ENCODE assay signal across 23 cellular contexts in genomic region chr1:19013826-19014548, GRCh38. TPM values are rescaled to one million over a fixed set of nuclear protein-coding genes. Genes with fewer than 3 reads are reported as not detected.
DNase-seq lines count a peak whose midpoint lies in the region; ATAC-seq, FAIRE-seq and TF ChIP-seq lines count a peak whose summit lies in the region.
"Had no signal": no experiment of that assay in that cellular context is flagged by ENCODE, and none has a peak within 500 bp of the region (broad histone marks: within the 10 kb centered on the region; RNA-seq: fewer than 3 reads in every experiment).

No MANE protein-coding gene starts in this region.

- 67 to 70% methylated on average over 2 to 16 of the region's 16 CpGs for WGBS in transverse colon (ENCODE audit: low coverage in 1 of 2), 2 donors

- no peak for TF ChIP-seq RAD21 in HCT116 (IDR thresholded peaks at IDR 0.05; ENCODE audit: low read depth)

- H4K20me1 ChIP-seq in HCT116 (ENCODE audit: insufficient read depth), result no peaks in the 10 kb centered on the region
- no peaks in the 10 kb centered on the region for H4K20me1 ChIP-seq in osteoblast (ENCODE audit: insufficient read depth, low read length)

- H3K9me3 ChIP-seq in HCT116 (ENCODE audit: control insufficient read depth in 1 of 2, insufficient read depth in 1 of 2, low read depth in 1 of 2, low read length in 2 of 2) (no peaks in the 10 kb centered on the region), transverse colon (no peaks in the 10 kb centered on the region), osteoblast (ENCODE audit: low read depth, low read length) (no peaks in the 10 kb centered on the region)
- H3K9me3 ChIP-seq: neutrophil, suprapubic skin had no signal

- RAD21 ChIA-PET in HCT116 (lab: Charles Lee; ENCODE audit: low non-redundant PET in 1 of 2, low total read pairs in 2 of 2, uncharacterized antibody in 2 of 2, unreplicated experiment in 2 of 2), result interaction anchor here in 1 of 2 experiments (0.6 kb wide), 1 partner anchor 87 kb away, joined by 9 read pairs; no protein-coding TSS in a partner anchor

- intact Hi-C loops in HCT116 (cut with micrococcal nuclease), result loop anchor here (5.0 kb wide), 1 partner anchor 112 kb away; the partner anchor contains the start of gene ALDH4A1
- intact Hi-C loops in transverse colon (cut with DNase I; ENCODE audit: low total_unique reads), result loop anchor here (2.0 kb wide), 1 partner anchor 41 kb away; no protein-coding TSS in a partner anchor

- no peak for DNase-seq in HCT116 (ENCODE audit: low read depth, low spot score)
- peak; percentile 87 for DNase-seq in RCC 7860 (ENCODE audit: low spot score)
- peak; percentile 92 for DNase-seq in left lobe of liver (ENCODE audit: low spot score)
- DNase-seq in transverse colon, result peak; percentile 58
- no peak for DNase-seq in NCI-H774 (lab: John Stamatoyannopoulos, UW)
- DNase-seq in osteoblast (ENCODE audit: insufficient read length, low spot score, missing footprints), result no peak
- DNase-seq: activated gamma-delta T cell; C1 segment of cervical spinal cord; DMS53; effector memory CD4-positive, alpha-beta T cell; HFFc6; hippocampal formation; kidney glomerular epithelial cell; MM.1S; NCI-H1694 treated with DMSO at 0.1 percent for 48 hours; NCI-H446; right cardiac atrium; SHP77; stimulated activated CD4-positive, alpha-beta T cell treated with anti-CD3 and anti-CD28 coated beads, Interleukin-2, amount 100 ng/mL, for 24 hours; T-helper 2 cell had no signal

- TF ChIP-seq EP300 in transverse colon (IDR thresholded peaks at IDR 0.05; ENCODE audit: low read depth), result no peak

- H3K9me2 ChIP-seq in HCT116 (ENCODE audit: insufficient read depth), result no peaks in the 10 kb centered on the region

- no peak for TF ChIP-seq CTCF in HCT116 (IDR thresholded peaks at IDR 0.05 in 2 of 3, conservative IDR thresholded peaks at IDR 0.05 in 1 of 3; ENCODE audit: borderline replicate concordance in 1 of 3, insufficient read depth in 1 of 3, low read depth in 2 of 3, low read length in 2 of 3)
- TF ChIP-seq CTCF in transverse colon (IDR thresholded peaks at IDR 0.05), result no peak
- TF ChIP-seq CTCF in osteoblast (IDR thresholded peaks at IDR 0.05; ENCODE audit: extremely low read depth, low read depth, low read length), result no peak

- CTCF ChIA-PET in HCT116 (lab: Charles Lee), result no interaction called here

- TF ChIP-seq POLR2A in HCT116 (IDR thresholded peaks at IDR 0.05; ENCODE audit: borderline replicate concordance, extremely low read depth, insufficient read depth, insufficient read length), result no peak
- no peak for TF ChIP-seq POLR2A in transverse colon (IDR thresholded peaks at IDR 0.05)

- POLR2A ChIA-PET in HCT116 (lab: Charles Lee), result no interaction called here

- no peak for ATAC-seq in HCT116
- ATAC-seq in left lobe of liver, result peak; percentile 67
- no peak for ATAC-seq in GM18502 (IDR thresholded peaks at IDR 0.05; ENCODE audit: poor library complexity, unreplicated experiment)
- ATAC-seq: right cardiac atrium had no signal

- in situ Hi-C loops in transverse colon (cut with MboI; ENCODE audit: low pct_ligation_motif_present in 1 of 4, low pct_unique_long_range_greater_than_20kb in 1 of 4, low sequenced_read_pairs in 3 of 4), result no loop called here

- no peak overlapping the region for H3K9ac ChIP-seq in HCT116 (ENCODE audit: low read length)

- H3K79me2 ChIP-seq in HCT116 (ENCODE audit: insufficient read depth, low read length) (no peaks in the 10 kb centered on the region), osteoblast (ENCODE audit: insufficient read depth, low read length) (no peaks in the 10 kb centered on the region)

- H3K4me3 ChIP-seq in HCT116 (replicated peaks in 1 of 2; ENCODE audit: low read depth in 1 of 2, low read length in 2 of 2) (no peak overlapping the region), transverse colon (no peak overlapping the region), osteoblast (ENCODE audit: insufficient read depth, low read length) (no peak overlapping the region)
- H3K4me3 ChIP-seq: suprapubic skin had no signal

- no TSS peak for BruUV-seq in HCT116 (replicated peaks; lab: Mats Ljungman, UMichigan)

- H3K27ac ChIP-seq in HCT116 (ENCODE audit: low read depth, low read length), result no peak overlapping the region
- peak overlapping the region in 3 of 4 donors; percentile 17 to 31 (median 17) for H3K27ac ChIP-seq in transverse colon
- H3K27ac ChIP-seq in osteoblast (ENCODE audit: low read depth, low read length), result no peak overlapping the region
- H3K27ac ChIP-seq: neutrophil, suprapubic skin had no signal

- peak overlapping the region; percentile 36 for H3K4me2 ChIP-seq in HCT116 (ENCODE audit: low read length)
- no peak overlapping the region for H3K4me2 ChIP-seq in osteoblast (ENCODE audit: insufficient read depth, low read length)

- H3K4me1 ChIP-seq in HCT116 (ENCODE audit: control insufficient read depth in 1 of 2, insufficient read depth in 2 of 2, low read length in 2 of 2) (peaks cover 32 to 59% of the 10 kb centered on the region in 2 experiments), transverse colon (peaks cover 8 to 43% (median 32%) of the 10 kb centered on the region in 4 donors), osteoblast (ENCODE audit: insufficient read depth, low read length) (peaks cover 31% of the 10 kb centered on the region)

- H2AFZ ChIP-seq in HCT116 (ENCODE audit: low read depth, low read length, poor library complexity, severe bottlenecking) (no peak overlapping the region), osteoblast (ENCODE audit: low read length) (no peak overlapping the region)

- H3K36me3 ChIP-seq in HCT116 (ENCODE audit: control insufficient read depth in 1 of 2, insufficient read depth in 2 of 2, low read length in 2 of 2) (no peaks in the 10 kb centered on the region), transverse colon (no peaks in the 10 kb centered on the region), osteoblast (ENCODE audit: insufficient read depth, low read length) (no peaks in the 10 kb centered on the region)
- H3K36me3 ChIP-seq: neutrophil, suprapubic skin had no signal

- FAIRE-seq in RCC 7860 (lab: Jason Lieb, UNC), result peak; percentile 95

- H3K27me3 ChIP-seq in HCT116 (ENCODE audit: insufficient read depth, low read length) (no peaks in the 10 kb centered on the region), transverse colon (no peaks in the 10 kb centered on the region), osteoblast (ENCODE audit: insufficient read depth, low read length) (no peaks in the 10 kb centered on the region)
- H3K27me3 ChIP-seq: suprapubic skin had no signal

TF ChIP-seq in HCT116, 20 proteins besides CTCF, POLR2A, EP300 and RAD21:
- TF ChIP-seq, protein P1, sequence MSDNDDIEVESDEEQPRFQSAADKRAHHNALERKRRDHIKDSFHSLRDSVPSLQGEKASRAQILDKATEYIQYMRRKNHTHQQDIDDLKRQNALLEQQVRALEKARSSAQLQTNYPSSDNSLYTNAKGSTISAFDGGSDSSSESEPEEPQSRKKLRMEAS (IDR thresholded peaks at IDR 0.05), result no peak
- TF ChIP-seq POLR2AphosphoS5 (IDR thresholded peaks at IDR 0.05; ENCODE audit: low read depth, low read length), result no peak
- TF ChIP-seq EGR1 (IDR thresholded peaks at IDR 0.05; ENCODE audit: low read depth), result no peak
- TF ChIP-seq CEBPB (IDR thresholded peaks at IDR 0.05; ENCODE audit: low read depth), result no peak
- TF ChIP-seq CBX3 (IDR thresholded peaks at IDR 0.05; ENCODE audit: low read depth), result no peak
- no peak for TF ChIP-seq JUND (IDR thresholded peaks at IDR 0.05)
- no peak for TF ChIP-seq ZBTB33 (IDR thresholded peaks at IDR 0.05; ENCODE audit: extremely low read depth, insufficient replicate concordance, low read length)
- TF ChIP-seq YY1 (IDR thresholded peaks at IDR 0.05; ENCODE audit: extremely low read depth, insufficient replicate concordance, low read depth, low read length), result no peak
- no peak for TF ChIP-seq SP1 (IDR thresholded peaks at IDR 0.05; ENCODE audit: low read depth)
- TF ChIP-seq SIN3A (IDR thresholded peaks at IDR 0.05; ENCODE audit: low read depth), result no peak
- no peak for TF ChIP-seq ZFX (IDR thresholded peaks at IDR 0.05)
- no peak for TF ChIP-seq ELF1 (IDR thresholded peaks at IDR 0.05; ENCODE audit: borderline replicate concordance, low read depth)
- no peak for TF ChIP-seq ZNF274 (IDR thresholded peaks at IDR 0.05; ENCODE audit: low read depth, low read length)
- no peak for TF ChIP-seq FOSL1 (IDR thresholded peaks at IDR 0.05; ENCODE audit: low read depth)
- no peak for TF ChIP-seq EZH2phosphoT487 (IDR thresholded peaks at IDR 0.05; ENCODE audit: borderline replicate concordance)
- TF ChIP-seq TCF7L2 (IDR thresholded peaks at IDR 0.05; ENCODE audit: borderline replicate concordance, extremely low read depth, insufficient read depth, insufficient read length), result no peak
- TF ChIP-seq, protein P2, sequence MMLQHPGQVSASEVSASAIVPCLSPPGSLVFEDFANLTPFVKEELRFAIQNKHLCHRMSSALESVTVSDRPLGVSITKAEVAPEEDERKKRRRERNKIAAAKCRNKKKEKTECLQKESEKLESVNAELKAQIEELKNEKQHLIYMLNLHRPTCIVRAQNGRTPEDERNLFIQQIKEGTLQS (IDR thresholded peaks at IDR 0.05), result no peak
- no peak for TF ChIP-seq SRF (IDR thresholded peaks at IDR 0.05; ENCODE audit: low read depth)
- TF ChIP-seq EZH2 (IDR thresholded peaks at IDR 0.05), result no peak

RNA-seq across cellular contexts. Expression of gene IFFO2, which starts 57.5 kb away (rescaled TPM):
- total RNA-seq in HCT116 (2021; ENCODE audit: unreplicated experiment) (15.6 TPM), left lobe of liver (4.1 TPM), transverse colon (100 to 1,000 TPM in 1 of 4 donors, 10 to 100 TPM in 2, 1 to 10 TPM in 1; 5.0 to 145 (median 13.6) TPM), osteoblast (6.8 and 10.9 TPM in 2 replicates)
- polyA plus RNA-seq in HCT116 (2012), result 11.7 and 15.6 TPM in 2 replicates

Comparison
In these comparisons a context has a peak if more than half of its experiments do, and no peak if none do; other contexts are left out.
1. DNase-seq: peak in RCC 7860 (single experiment), left lobe of liver (single experiment) and transverse colon (single experiment); none in HCT116 (single experiment), NCI-H774 (single experiment) and osteoblast (single experiment).
2. H3K27ac ChIP-seq: peak in transverse colon (3 of 4); none in HCT116 (single experiment) and osteoblast (single experiment).